2 cellular contexts compared by ENCODE assay signal in the genomic region with DNA sequence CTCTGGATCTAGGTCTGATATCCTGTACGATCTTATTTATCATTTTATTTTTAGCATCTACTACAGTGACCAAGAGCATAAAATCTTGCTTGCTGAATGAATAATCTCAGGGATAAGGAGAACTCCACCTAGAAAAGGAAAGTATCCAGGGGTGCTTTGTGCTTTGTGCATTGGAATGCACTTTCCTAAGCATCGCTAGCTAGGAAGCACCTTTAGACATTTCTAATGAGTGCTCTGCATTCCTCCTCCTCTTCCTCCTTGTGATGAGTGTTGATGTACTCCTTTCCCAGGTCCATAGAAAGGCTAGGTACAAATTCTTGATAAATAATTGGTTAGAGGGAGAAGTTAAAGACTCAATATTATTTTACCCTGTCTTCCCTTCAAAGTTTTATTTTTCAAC.
TF ChIP-seq lines count a peak whose summit lies in the region.

No MANE protein-coding gene starts in this region.

TF ChIP-seq in GM23338, 12 proteins besides CTCF, POLR2A, EP300 and RAD21:
- TF ChIP-seq, protein P1, sequence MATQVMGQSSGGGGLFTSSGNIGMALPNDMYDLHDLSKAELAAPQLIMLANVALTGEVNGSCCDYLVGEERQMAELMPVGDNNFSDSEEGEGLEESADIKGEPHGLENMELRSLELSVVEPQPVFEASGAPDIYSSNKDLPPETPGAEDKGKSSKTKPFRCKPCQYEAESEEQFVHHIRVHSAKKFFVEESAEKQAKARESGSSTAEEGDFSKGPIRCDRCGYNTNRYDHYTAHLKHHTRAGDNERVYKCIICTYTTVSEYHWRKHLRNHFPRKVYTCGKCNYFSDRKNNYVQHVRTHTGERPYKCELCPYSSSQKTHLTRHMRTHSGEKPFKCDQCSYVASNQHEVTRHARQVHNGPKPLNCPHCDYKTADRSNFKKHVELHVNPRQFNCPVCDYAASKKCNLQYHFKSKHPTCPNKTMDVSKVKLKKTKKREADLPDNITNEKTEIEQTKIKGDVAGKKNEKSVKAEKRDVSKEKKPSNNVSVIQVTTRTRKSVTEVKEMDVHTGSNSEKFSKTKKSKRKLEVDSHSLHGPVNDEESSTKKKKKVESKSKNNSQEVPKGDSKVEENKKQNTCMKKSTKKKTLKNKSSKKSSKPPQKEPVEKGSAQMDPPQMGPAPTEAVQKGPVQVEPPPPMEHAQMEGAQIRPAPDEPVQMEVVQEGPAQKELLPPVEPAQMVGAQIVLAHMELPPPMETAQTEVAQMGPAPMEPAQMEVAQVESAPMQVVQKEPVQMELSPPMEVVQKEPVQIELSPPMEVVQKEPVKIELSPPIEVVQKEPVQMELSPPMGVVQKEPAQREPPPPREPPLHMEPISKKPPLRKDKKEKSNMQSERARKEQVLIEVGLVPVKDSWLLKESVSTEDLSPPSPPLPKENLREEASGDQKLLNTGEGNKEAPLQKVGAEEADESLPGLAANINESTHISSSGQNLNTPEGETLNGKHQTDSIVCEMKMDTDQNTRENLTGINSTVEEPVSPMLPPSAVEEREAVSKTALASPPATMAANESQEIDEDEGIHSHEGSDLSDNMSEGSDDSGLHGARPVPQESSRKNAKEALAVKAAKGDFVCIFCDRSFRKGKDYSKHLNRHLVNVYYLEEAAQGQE (IDR thresholded peaks at IDR 0.05; ENCODE audit: unreplicated experiment) = no peak
- TF ChIP-seq, protein P2, sequence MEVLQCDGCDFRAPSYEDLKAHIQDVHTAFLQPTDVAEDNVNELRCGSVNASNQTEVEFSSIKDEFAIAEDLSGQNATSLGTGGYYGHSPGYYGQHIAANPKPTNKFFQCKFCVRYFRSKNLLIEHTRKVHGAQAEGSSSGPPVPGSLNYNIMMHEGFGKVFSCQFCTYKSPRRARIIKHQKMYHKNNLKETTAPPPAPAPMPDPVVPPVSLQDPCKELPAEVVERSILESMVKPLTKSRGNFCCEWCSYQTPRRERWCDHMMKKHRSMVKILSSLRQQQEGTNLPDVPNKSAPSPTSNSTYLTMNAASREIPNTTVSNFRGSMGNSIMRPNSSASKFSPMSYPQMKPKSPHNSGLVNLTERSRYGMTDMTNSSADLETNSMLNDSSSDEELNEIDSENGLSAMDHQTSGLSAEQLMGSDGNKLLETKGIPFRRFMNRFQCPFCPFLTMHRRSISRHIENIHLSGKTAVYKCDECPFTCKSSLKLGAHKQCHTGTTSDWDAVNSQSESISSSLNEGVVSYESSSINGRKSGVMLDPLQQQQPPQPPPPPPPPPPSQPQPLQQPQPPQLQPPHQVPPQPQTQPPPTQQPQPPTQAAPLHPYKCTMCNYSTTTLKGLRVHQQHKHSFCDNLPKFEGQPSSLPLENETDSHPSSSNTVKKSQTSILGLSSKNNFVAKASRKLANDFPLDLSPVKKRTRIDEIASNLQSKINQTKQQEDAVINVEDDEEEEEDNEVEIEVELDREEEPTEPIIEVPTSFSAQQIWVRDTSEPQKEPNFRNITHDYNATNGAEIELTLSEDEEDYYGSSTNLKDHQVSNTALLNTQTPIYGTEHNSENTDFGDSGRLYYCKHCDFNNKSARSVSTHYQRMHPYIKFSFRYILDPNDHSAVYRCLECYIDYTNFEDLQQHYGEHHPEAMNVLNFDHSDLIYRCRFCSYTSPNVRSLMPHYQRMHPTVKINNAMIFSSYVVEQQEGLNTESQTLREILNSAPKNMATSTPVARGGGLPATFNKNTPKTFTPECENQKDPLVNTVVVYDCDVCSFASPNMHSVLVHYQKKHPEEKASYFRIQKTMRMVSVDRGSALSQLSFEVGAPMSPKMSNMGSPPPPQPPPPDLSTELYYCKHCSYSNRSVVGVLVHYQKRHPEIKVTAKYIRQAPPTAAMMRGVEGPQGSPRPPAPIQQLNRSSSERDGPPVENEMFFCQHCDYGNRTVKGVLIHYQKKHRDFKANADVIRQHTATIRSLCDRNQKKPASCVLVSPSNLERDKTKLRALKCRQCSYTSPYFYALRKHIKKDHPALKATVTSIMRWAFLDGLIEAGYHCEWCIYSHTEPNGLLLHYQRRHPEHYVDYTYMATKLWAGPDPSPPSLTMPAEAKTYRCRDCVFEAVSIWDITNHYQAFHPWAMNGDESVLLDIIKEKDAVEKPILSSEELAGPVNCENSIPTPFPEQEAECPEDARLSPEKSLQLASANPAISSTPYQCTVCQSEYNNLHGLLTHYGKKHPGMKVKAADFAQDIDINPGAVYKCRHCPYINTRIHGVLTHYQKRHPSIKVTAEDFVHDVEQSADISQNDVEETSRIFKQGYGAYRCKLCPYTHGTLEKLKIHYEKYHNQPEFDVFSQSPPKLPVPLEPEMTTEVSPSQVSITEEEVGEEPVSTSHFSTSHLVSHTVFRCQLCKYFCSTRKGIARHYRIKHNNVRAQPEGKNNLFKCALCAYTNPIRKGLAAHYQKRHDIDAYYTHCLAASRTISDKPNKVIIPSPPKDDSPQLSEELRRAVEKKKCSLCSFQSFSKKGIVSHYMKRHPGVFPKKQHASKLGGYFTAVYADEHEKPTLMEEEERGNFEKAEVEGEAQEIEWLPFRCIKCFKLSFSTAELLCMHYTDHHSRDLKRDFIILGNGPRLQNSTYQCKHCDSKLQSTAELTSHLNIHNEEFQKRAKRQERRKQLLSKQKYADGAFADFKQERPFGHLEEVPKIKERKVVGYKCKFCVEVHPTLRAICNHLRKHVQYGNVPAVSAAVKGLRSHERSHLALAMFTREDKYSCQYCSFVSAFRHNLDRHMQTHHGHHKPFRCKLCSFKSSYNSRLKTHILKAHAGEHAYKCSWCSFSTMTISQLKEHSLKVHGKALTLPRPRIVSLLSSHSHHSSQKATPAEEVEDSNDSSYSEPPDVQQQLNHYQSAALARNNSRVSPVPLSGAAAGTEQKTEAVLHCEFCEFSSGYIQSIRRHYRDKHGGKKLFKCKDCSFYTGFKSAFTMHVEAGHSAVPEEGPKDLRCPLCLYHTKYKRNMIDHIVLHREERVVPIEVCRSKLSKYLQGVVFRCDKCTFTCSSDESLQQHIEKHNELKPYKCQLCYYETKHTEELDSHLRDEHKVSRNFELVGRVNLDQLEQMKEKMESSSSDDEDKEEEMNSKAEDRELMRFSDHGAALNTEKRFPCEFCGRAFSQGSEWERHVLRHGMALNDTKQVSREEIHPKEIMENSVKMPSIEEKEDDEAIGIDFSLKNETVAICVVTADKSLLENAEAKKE (CRISPR knock-in tag; IDR thresholded peaks at IDR 0.05) = 0 out of 2 replicates have a peak, but pooled peaks have one; percentile 58

TF ChIP-seq in H1, 55 proteins besides CTCF, POLR2A, EP300 and RAD21:
- TF ChIP-seq TEAD4 (IDR thresholded peaks at IDR 0.05; ENCODE audit: low read depth, low read length) = peak; percentile 29; the same call in 1 of the 2 replicates
- TF ChIP-seq POU5F1 (IDR thresholded peaks at IDR 0.05; ENCODE audit: low read depth, low read length) = no peak
- TF ChIP-seq CHD7 (IDR thresholded peaks at IDR 0.05; ENCODE audit: insufficient replicate concordance, low read length) = no peak
- no peak for TF ChIP-seq FOSL1 (IDR thresholded peaks at IDR 0.05; ENCODE audit: insufficient read depth, low read depth, low read length)
